13 cellular contexts compared by ENCODE assay signal in genomic region chr2:236618370-236618769, GRCh38.
"Had no signal": no experiment of that assay in that cellular context is flagged by ENCODE, and none has a peak within 500 bp of the region (broad histone marks: within the 10 kb centered on the region; RNA-seq: fewer than 3 reads in every experiment).

No MANE protein-coding gene starts in this region.

- H3K36me3 ChIP-seq: gastrocnemius medialis, heart right ventricle, left lung, pancreas had no signal

- DNase-seq: activated CD4-positive, alpha-beta memory T cell treated with anti-CD3 and anti-CD28 coated beads for 36 hours; activated effector memory CD4-positive, alpha-beta T cell treated with anti-CD3 and anti-CD28 coated beads, Interleukin-2, amount 50 U/mL, for 16 hours; activated naive CD8-positive, alpha-beta T cell treated with anti-CD3 and anti-CD28 coated beads for 36 hours; activated T-cell treated with anti-CD3 and anti-CD28 coated beads, Interleukin-2, amount 50 U/mL, for 4 hours; erythroblast; gastrocnemius medialis; heart right ventricle; left lung; mucosa of descending colon; naive thymus-derived CD8-positive, alpha-beta T cell had no signal

- H3K27ac ChIP-seq: gastrocnemius medialis, heart right ventricle, left lung, pancreas had no signal

- H3K4me3 ChIP-seq: gastrocnemius medialis, heart right ventricle, left lung, mucosa of descending colon, pancreas had no signal

- ATAC-seq: activated T-cell treated with anti-CD3 and anti-CD28 coated beads, Interleukin-2, amount 50 U/mL, for 4 hours; gastrocnemius medialis; heart right ventricle; left lung; mucosa of descending colon; pancreas; sciatic nerve had no signal

- H3K4me3 Mint-ChIP-seq: activated CD4-positive, alpha-beta memory T cell treated with anti-CD3 and anti-CD28 coated beads for 36 hours; activated naive CD8-positive, alpha-beta T cell treated with anti-CD3 and anti-CD28 coated beads for 36 hours; activated T-cell treated with anti-CD3 and anti-CD28 coated beads, Interleukin-2, amount 50 U/mL, for 4 hours; stimulated activated naive CD8-positive, alpha-beta T cell treated with anti-CD3 and anti-CD28 coated beads, Interleukin-15, Interleukin-2, amounts not matched to agents 100 ng/mL and 50 ng/mL, for 24 hours had no signal

- H3K27me3 ChIP-seq: gastrocnemius medialis, heart right ventricle, left lung, pancreas had no signal

- H3K36me3 Mint-ChIP-seq: activated CD4-positive, alpha-beta memory T cell treated with anti-CD3 and anti-CD28 coated beads for 36 hours; activated naive CD8-positive, alpha-beta T cell treated with anti-CD3 and anti-CD28 coated beads for 36 hours; naive thymus-derived CD8-positive, alpha-beta T cell had no signal

- H3K9me3 Mint-ChIP-seq: activated CD4-positive, alpha-beta memory T cell treated with anti-CD3 and anti-CD28 coated beads for 36 hours; activated naive CD8-positive, alpha-beta T cell treated with anti-CD3 and anti-CD28 coated beads for 36 hours; activated T-cell treated with anti-CD3 and anti-CD28 coated beads, Interleukin-2, amount 50 U/mL, for 4 hours; naive thymus-derived CD8-positive, alpha-beta T cell; stimulated activated naive CD8-positive, alpha-beta T cell treated with anti-CD3 and anti-CD28 coated beads, Interleukin-15, Interleukin-2, amounts not matched to agents 100 ng/mL and 50 ng/mL, for 24 hours had no signal

- H3K9me3 ChIP-seq: gastrocnemius medialis, heart right ventricle, left lung, mucosa of descending colon, pancreas had no signal

- H3K27me3 Mint-ChIP-seq: activated naive CD8-positive, alpha-beta T cell treated with anti-CD3 and anti-CD28 coated beads for 36 hours; stimulated activated naive CD8-positive, alpha-beta T cell treated with anti-CD3 and anti-CD28 coated beads, Interleukin-15, Interleukin-2, amounts not matched to agents 100 ng/mL and 50 ng/mL, for 24 hours had no signal

- H3K27ac Mint-ChIP-seq: activated CD4-positive, alpha-beta memory T cell treated with anti-CD3 and anti-CD28 coated beads for 36 hours; activated naive CD8-positive, alpha-beta T cell treated with anti-CD3 and anti-CD28 coated beads for 36 hours; stimulated activated naive CD8-positive, alpha-beta T cell treated with anti-CD3 and anti-CD28 coated beads, Interleukin-15, Interleukin-2, amounts not matched to agents 100 ng/mL and 50 ng/mL, for 24 hours had no signal

- H3K4me1 ChIP-seq: left lung had no signal
